27 cellular contexts compared by ENCODE assay signal in the genomic region with DNA sequence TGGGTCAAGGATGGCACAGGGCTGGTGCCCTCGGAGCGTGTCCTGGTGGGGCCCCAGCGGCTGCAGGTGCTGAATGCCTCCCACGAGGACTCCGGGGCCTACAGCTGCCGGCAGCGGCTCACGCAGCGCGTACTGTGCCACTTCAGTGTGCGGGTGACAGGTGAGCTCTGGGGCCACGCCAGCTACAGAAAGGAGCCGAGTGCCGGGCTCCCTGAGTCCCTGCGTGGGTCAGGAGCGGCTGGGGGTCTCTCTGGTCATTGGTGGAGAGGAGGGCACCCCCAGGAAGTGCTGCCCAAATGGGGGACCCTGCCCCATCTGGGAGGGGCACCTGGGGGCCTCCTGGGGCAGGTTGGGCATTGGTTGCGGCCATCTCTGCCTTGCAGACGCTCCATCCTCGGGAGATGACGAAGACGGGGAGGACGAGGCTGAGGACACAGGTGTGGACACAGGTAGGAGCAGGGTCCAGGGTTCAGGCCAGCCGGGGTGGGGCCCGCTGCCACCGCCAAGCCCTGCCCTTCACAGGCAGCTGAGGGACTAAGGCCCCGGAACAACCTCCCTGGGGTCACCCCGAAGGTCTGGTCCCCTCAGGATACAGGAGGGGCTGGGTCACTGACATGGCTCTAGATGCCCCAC.
"Had no signal": no experiment of that assay in that cellular context is flagged by ENCODE, and none has a peak within 500 bp of the region (broad histone marks: within the 10 kb centered on the region; RNA-seq: fewer than 3 reads in every experiment).

No MANE protein-coding gene starts in this region.

- H3K36me3 ChIP-seq: heart left ventricle, ovary, thyroid gland had no signal

- H3K27me3 Mint-ChIP-seq: progenitor cell of endocrine pancreas had no signal

- H3K4me3 ChIP-seq: heart left ventricle, lower lobe of right lung, ovary, skin epidermis, stomach, thyroid gland, upper lobe of right lung had no signal

- ATAC-seq: heart left ventricle; left lobe of liver; lower lobe of right lung; sciatic nerve; stimulated activated memory B cell treated with anti-CD40 and anti-IgM and Interleukin-4, amounts not matched to agents 10 μg/mL and 1 μg/mL and 100 μg/mL, for 72 hours; upper lobe of right lung had no signal

- H3K36me3 Mint-ChIP-seq: activated naive CD4-positive, alpha-beta T cell treated with anti-CD3 and anti-CD28 coated beads, Interleukin-2, amount 10 ng/mL, durations not matched to agents 7 days and 5 days; activated naive CD8-positive, alpha-beta T cell treated with anti-CD3 and anti-CD28 coated beads, Interleukin-2, amount 10 ng/mL, durations not matched to agents 7 days and 5 days; naive B cell; stimulated activated memory B cell treated with anti-CD40 and anti-IgM and Interleukin-4, amounts not matched to agents 10 μg/mL and 1 μg/mL and 100 μg/mL, for 72 hours had no signal

- H3K9me3 ChIP-seq: heart left ventricle, lower lobe of right lung, ovary, stomach, thyroid gland, upper lobe of right lung had no signal

- H3K4me1 Mint-ChIP-seq: activated CD4-positive, alpha-beta memory T cell treated with anti-CD3 and anti-CD28 coated beads, Interleukin-2, amount 10 ng/mL, durations not matched to agents 7 days and 5 days; activated CD4-positive, alpha-beta T cell treated with anti-CD3 and anti-CD28 coated beads, Interleukin-2, amount 10 ng/mL, durations not matched to agents 24 days and 14 days; activated naive CD4-positive, alpha-beta T cell treated with anti-CD3 and anti-CD28 coated beads, Interleukin-2, amount 10 ng/mL, durations not matched to agents 7 days and 5 days; activated naive CD8-positive, alpha-beta T cell treated with anti-CD3 and anti-CD28 coated beads, Interleukin-2, amount 10 ng/mL, durations not matched to agents 7 days and 5 days had no signal

- H3K27ac Mint-ChIP-seq: activated CD4-positive, alpha-beta memory T cell treated with anti-CD3 and anti-CD28 coated beads, Interleukin-2, amount 10 ng/mL, durations not matched to agents 7 days and 5 days; activated CD4-positive, alpha-beta T cell treated with anti-CD3 and anti-CD28 coated beads, Interleukin-2, amount 10 ng/mL, durations not matched to agents 24 days and 14 days; activated naive CD4-positive, alpha-beta T cell treated with anti-CD3 and anti-CD28 coated beads, Interleukin-2, amount 10 ng/mL, durations not matched to agents 7 days and 5 days; activated naive CD8-positive, alpha-beta T cell treated with anti-CD3 and anti-CD28 coated beads, Interleukin-2, amount 10 ng/mL, durations not matched to agents 7 days and 5 days; activated T-cell treated with anti-CD3 and anti-CD28 coated beads, Interleukin-2, amount 50 U/mL, for 24 hours; naive B cell; nephron progenitor cell; stimulated activated memory B cell treated with anti-CD40 and anti-IgM and Interleukin-4, amounts not matched to agents 10 μg/mL and 1 μg/mL and 100 μg/mL, for 72 hours had no signal

- H3K4me3 Mint-ChIP-seq: activated CD4-positive, alpha-beta memory T cell treated with anti-CD3 and anti-CD28 coated beads, Interleukin-2, amount 10 ng/mL, durations not matched to agents 7 days and 5 days; activated CD4-positive, alpha-beta T cell treated with anti-CD3 and anti-CD28 coated beads, Interleukin-2, amount 10 ng/mL, durations not matched to agents 24 days and 14 days; activated naive CD4-positive, alpha-beta T cell treated with anti-CD3 and anti-CD28 coated beads, Interleukin-2, amount 10 ng/mL, durations not matched to agents 7 days and 5 days; activated naive CD8-positive, alpha-beta T cell treated with anti-CD3 and anti-CD28 coated beads, Interleukin-2, amount 10 ng/mL, durations not matched to agents 7 days and 5 days; activated T-cell treated with anti-CD3 and anti-CD28 coated beads, Interleukin-2, amount 50 U/mL, for 24 hours; naive B cell; nephron progenitor cell; stimulated activated memory B cell treated with anti-CD40 and anti-IgM and Interleukin-4, amounts not matched to agents 10 μg/mL and 1 μg/mL and 100 μg/mL, for 72 hours had no signal

- H3K9me3 Mint-ChIP-seq: activated CD4-positive, alpha-beta memory T cell treated with anti-CD3 and anti-CD28 coated beads, Interleukin-2, amount 10 ng/mL, durations not matched to agents 7 days and 5 days; activated CD4-positive, alpha-beta T cell treated with anti-CD3 and anti-CD28 coated beads, Interleukin-2, amount 10 ng/mL, durations not matched to agents 24 days and 14 days; activated naive CD4-positive, alpha-beta T cell treated with anti-CD3 and anti-CD28 coated beads, Interleukin-2, amount 10 ng/mL, durations not matched to agents 7 days and 5 days; activated naive CD8-positive, alpha-beta T cell treated with anti-CD3 and anti-CD28 coated beads, Interleukin-2, amount 10 ng/mL, durations not matched to agents 7 days and 5 days; activated T-cell treated with anti-CD3 and anti-CD28 coated beads, Interleukin-2, amount 50 U/mL, for 24 hours; naive B cell; nephron progenitor cell; stimulated activated memory B cell treated with anti-CD40 and anti-IgM and Interleukin-4, amounts not matched to agents 10 μg/mL and 1 μg/mL and 100 μg/mL, for 72 hours had no signal

- H3K27ac ChIP-seq: heart left ventricle, lower lobe of right lung, ovary, stomach, thyroid gland, upper lobe of right lung had no signal

- DNase-seq: activated CD4-positive, alpha-beta memory T cell treated with anti-CD3 and anti-CD28 coated beads, Interleukin-2, amount 10 ng/mL, durations not matched to agents 7 days and 5 days; activated CD4-positive, alpha-beta T cell treated with anti-CD3 and anti-CD28 coated beads, Interleukin-2, amount 10 ng/mL, durations not matched to agents 24 days and 14 days; activated CD4-positive, CD25-positive, alpha-beta regulatory T cell treated with anti-CD3 and anti-CD28 coated beads, Interleukin-2, amount 50 U/mL, for 72 hours; activated CD8-positive, alpha-beta memory T cell treated with anti-CD3 and anti-CD28 coated beads, Interleukin-2, amount 50 U/mL, for 48 hours; activated gamma-delta T cell; activated naive CD4-positive, alpha-beta T cell treated with anti-CD3 and anti-CD28 coated beads, Interleukin-2, amount 10 ng/mL, durations not matched to agents 7 days and 5 days; activated naive CD8-positive, alpha-beta T cell treated with anti-CD3 and anti-CD28 coated beads, Interleukin-2, amount 10 ng/mL, durations not matched to agents 7 days and 5 days; activated T-cell treated with anti-CD3 and anti-CD28 coated beads, Interleukin-2, amount 50 U/mL, for 24 hours; caudate nucleus; heart left ventricle; lower lobe of right lung; naive B cell; nephron progenitor cell; ovary; stimulated activated CD4-positive, alpha-beta T cell treated with anti-CD3 and anti-CD28 coated beads, Interleukin-4, amount 100 ng/mL, for 4 hours; stimulated activated CD8-positive, alpha-beta memory T cell treated with anti-CD3 and anti-CD28 coated beads, Interleukin-4, amount 100 ng/mL, for 48 hours; stomach; T-helper 2 cell; thyroid gland; upper lobe of right lung had no signal

- FAIRE-seq: astrocyte, endothelial cell of umbilical vein had no signal
